Comparison of ENCODE assay signal across 24 cellular contexts in the genomic region with DNA sequence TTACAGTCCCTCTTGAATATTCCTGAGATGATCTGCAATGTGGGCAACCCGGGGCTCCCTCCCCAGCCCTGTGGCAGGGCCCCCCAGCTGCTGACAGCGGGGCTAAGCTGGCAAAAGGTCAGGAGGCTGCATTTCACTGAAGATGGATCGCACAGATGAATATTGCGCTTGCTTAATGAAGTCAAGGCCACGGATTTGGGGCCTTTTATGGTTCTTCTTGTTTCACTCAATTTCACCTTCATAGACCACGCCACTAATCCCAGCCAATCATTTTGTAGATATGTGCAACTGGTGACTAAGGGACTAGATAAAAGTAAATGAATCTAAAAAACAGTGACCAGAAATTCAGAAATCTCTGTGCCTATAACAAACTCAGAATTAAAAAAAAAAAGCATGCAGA. TPM values are rescaled to one million over a fixed set of nuclear protein-coding genes. Genes with fewer than 3 reads are reported as not detected.
"Had no signal": no experiment of that assay in that cellular context is flagged by ENCODE, and none has a peak within 500 bp of the region (broad histone marks: within the 10 kb centered on the region; RNA-seq: fewer than 3 reads in every experiment).

No MANE protein-coding gene starts in this region.

- H3K36me3 ChIP-seq: heart right ventricle, right atrium auricular region, sigmoid colon, tibial nerve, upper lobe of right lung, vagina had no signal

- H3K4me3 Mint-ChIP-seq: dendritic cell treated with granulocyte-macrophage colony-stimulating factor and Interleukin-4, amounts not matched to agents 40 ng/mL and 50 ng/mL, for 4 days; effector memory CD8-positive, alpha-beta T cell; natural killer cell; neural crest cell; stimulated activated naive B cell treated with anti-CD40 and anti-IgM and Interleukin-4, amounts not matched to agents 10 μg/mL and 1 μg/mL and 100 μg/mL, for 72 hours; stimulated activated naive CD8-positive, alpha-beta T cell treated with anti-CD3 and anti-CD28 coated beads, Interleukin-15, amount 100 ng/mL, for 72 hours had no signal

- DNase-seq: effector memory CD8-positive, alpha-beta T cell; erythroblast; heart right ventricle; hypothalamus; islet precursor cell; mammary epithelial cell; natural killer cell; posterior cingulate gyrus; sigmoid colon; stimulated activated CD4-positive, alpha-beta T cell treated with anti-CD3 and anti-CD28 coated beads, Interleukin-2, amount 100 ng/mL, for 24 hours; stimulated activated CD4-positive, alpha-beta T cell treated with anti-CD3 and anti-CD28 coated beads, Interleukin-4, amount 100 ng/mL, for 4 hours; stimulated activated naive B cell treated with anti-CD40 and anti-IgM and Interleukin-4, amounts not matched to agents 10 μg/mL and 1 μg/mL and 100 μg/mL, for 72 hours; stimulated activated naive CD8-positive, alpha-beta T cell treated with anti-CD3 and anti-CD28 coated beads, Interleukin-15, amount 100 ng/mL, for 72 hours; testis; upper lobe of right lung had no signal

- H3K27ac Mint-ChIP-seq: dendritic cell treated with granulocyte-macrophage colony-stimulating factor and Interleukin-4, amounts not matched to agents 40 ng/mL and 50 ng/mL, for 4 days; effector memory CD8-positive, alpha-beta T cell; natural killer cell; stimulated activated naive B cell treated with anti-CD40 and anti-IgM and Interleukin-4, amounts not matched to agents 10 μg/mL and 1 μg/mL and 100 μg/mL, for 72 hours had no signal

- H3K9me3 Mint-ChIP-seq: dendritic cell treated with granulocyte-macrophage colony-stimulating factor and Interleukin-4, amounts not matched to agents 40 ng/mL and 50 ng/mL, for 4 days; effector memory CD8-positive, alpha-beta T cell; natural killer cell; neural crest cell; stimulated activated naive B cell treated with anti-CD40 and anti-IgM and Interleukin-4, amounts not matched to agents 10 μg/mL and 1 μg/mL and 100 μg/mL, for 72 hours; stimulated activated naive CD8-positive, alpha-beta T cell treated with anti-CD3 and anti-CD28 coated beads, Interleukin-15, amount 100 ng/mL, for 72 hours had no signal

- H3K27ac ChIP-seq: heart right ventricle, right atrium auricular region, sigmoid colon, skin epidermis, testis, tibial nerve, upper lobe of right lung, vagina had no signal

- H3K4me1 ChIP-seq: right atrium auricular region, sigmoid colon, testis, upper lobe of right lung had no signal

- H3K27me3 Mint-ChIP-seq: dendritic cell treated with granulocyte-macrophage colony-stimulating factor and Interleukin-4, amounts not matched to agents 40 ng/mL and 50 ng/mL, for 4 days; stimulated activated naive B cell treated with anti-CD40 and anti-IgM and Interleukin-4, amounts not matched to agents 10 μg/mL and 1 μg/mL and 100 μg/mL, for 72 hours; stimulated activated naive CD8-positive, alpha-beta T cell treated with anti-CD3 and anti-CD28 coated beads, Interleukin-15, amount 100 ng/mL, for 72 hours had no signal

- H3K9me3 ChIP-seq: heart right ventricle, right atrium auricular region, sigmoid colon, testis, tibial nerve, upper lobe of right lung, vagina had no signal

- ATAC-seq: effector memory CD8-positive, alpha-beta T cell; heart right ventricle; left lobe of liver; natural killer cell; stimulated activated naive CD8-positive, alpha-beta T cell treated with anti-CD3 and anti-CD28 coated beads, Interleukin-15, amount 100 ng/mL, for 72 hours; upper lobe of right lung had no signal

- H3K4me3 ChIP-seq: heart right ventricle, right atrium auricular region, sigmoid colon, skin epidermis, testis, tibial nerve, upper lobe of right lung, vagina had no signal

- H3K4me1 Mint-ChIP-seq: natural killer cell; stimulated activated naive CD8-positive, alpha-beta T cell treated with anti-CD3 and anti-CD28 coated beads, Interleukin-15, amount 100 ng/mL, for 72 hours had no signal

- H3K36me3 Mint-ChIP-seq: natural killer cell; stimulated activated naive B cell treated with anti-CD40 and anti-IgM and Interleukin-4, amounts not matched to agents 10 μg/mL and 1 μg/mL and 100 μg/mL, for 72 hours had no signal

- H3K27me3 ChIP-seq: right atrium auricular region, sigmoid colon, testis, tibial nerve, upper lobe of right lung, vagina had no signal

RNA-seq across cellular contexts. Expression of a gene that starts 50.8 kb away (rescaled TPM):
- total RNA-seq: pulmonary artery endothelial cell had no signal
- polyA plus RNA-seq: endothelial cell of umbilical vein had no signal
